ENCODE assay signal across 2 cellular contexts in the genomic region with DNA sequence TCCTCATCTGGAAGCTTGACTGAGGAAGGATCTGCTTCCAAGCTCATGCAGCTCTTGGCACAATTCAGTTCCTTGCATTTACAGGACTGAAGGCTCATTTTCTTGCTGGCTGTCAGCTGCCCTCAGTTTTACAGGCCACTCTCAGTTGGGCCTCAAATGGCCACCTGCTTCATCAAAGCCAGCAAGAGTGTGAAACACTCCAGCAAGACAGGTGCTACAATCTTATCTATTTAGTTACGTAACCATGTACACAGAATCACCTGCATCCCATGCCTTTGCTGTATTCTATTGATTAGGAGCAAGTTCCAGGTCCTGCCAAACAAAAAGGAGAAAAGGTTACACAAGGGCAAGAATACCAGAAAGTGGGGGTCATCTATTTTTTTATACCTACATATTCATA.
TF ChIP-seq lines count a peak whose summit lies in the region.

No MANE protein-coding gene starts in this region.

TF ChIP-seq in WTC11, 78 proteins besides CTCF, POLR2A, EP300 and RAD21 (continued from another document):
- no peak for TF ChIP-seq SP1 (CRISPR knock-in tag; conservative IDR thresholded peaks at IDR 0.05)
- TF ChIP-seq, protein P1, sequence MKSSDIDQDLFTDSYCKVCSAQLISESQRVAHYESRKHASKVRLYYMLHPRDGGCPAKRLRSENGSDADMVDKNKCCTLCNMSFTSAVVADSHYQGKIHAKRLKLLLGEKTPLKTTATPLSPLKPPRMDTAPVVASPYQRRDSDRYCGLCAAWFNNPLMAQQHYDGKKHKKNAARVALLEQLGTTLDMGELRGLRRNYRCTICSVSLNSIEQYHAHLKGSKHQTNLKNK (CRISPR knock-in tag; IDR thresholded peaks at IDR 0.05), result no peak

TF ChIP-seq in liver, 16 proteins besides CTCF, POLR2A, EP300 and RAD21 (continued from another document):
- peak; percentile 68 for TF ChIP-seq SP1 (IDR thresholded peaks at IDR 0.05)
- TF ChIP-seq, protein P2, sequence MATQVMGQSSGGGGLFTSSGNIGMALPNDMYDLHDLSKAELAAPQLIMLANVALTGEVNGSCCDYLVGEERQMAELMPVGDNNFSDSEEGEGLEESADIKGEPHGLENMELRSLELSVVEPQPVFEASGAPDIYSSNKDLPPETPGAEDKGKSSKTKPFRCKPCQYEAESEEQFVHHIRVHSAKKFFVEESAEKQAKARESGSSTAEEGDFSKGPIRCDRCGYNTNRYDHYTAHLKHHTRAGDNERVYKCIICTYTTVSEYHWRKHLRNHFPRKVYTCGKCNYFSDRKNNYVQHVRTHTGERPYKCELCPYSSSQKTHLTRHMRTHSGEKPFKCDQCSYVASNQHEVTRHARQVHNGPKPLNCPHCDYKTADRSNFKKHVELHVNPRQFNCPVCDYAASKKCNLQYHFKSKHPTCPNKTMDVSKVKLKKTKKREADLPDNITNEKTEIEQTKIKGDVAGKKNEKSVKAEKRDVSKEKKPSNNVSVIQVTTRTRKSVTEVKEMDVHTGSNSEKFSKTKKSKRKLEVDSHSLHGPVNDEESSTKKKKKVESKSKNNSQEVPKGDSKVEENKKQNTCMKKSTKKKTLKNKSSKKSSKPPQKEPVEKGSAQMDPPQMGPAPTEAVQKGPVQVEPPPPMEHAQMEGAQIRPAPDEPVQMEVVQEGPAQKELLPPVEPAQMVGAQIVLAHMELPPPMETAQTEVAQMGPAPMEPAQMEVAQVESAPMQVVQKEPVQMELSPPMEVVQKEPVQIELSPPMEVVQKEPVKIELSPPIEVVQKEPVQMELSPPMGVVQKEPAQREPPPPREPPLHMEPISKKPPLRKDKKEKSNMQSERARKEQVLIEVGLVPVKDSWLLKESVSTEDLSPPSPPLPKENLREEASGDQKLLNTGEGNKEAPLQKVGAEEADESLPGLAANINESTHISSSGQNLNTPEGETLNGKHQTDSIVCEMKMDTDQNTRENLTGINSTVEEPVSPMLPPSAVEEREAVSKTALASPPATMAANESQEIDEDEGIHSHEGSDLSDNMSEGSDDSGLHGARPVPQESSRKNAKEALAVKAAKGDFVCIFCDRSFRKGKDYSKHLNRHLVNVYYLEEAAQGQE (IDR thresholded peaks at IDR 0.05), result peak; percentile 66
- TF ChIP-seq JUND (IDR thresholded peaks at IDR 0.05), result peak; percentile 70 to 80
- no peak for TF ChIP-seq TAF1 (conservative IDR thresholded peaks at IDR 0.05)
- TF ChIP-seq FOXA2 (IDR thresholded peaks at IDR 0.05), result peak; percentile 92
- peak in 1 of 2 donors; percentile 52 for TF ChIP-seq GABPA (IDR thresholded peaks at IDR 0.05 in 1 of 2, conservative IDR thresholded peaks at IDR 0.05 in 1 of 2)
- peak; percentile 89 for TF ChIP-seq FOXA1 (IDR thresholded peaks at IDR 0.05)
- TF ChIP-seq NR2F2 (IDR thresholded peaks at IDR 0.05), result peak; percentile 30
- peak in 1 of 2 donors; percentile 50 for TF ChIP-seq EGR1 (IDR thresholded peaks at IDR 0.05; ENCODE audit: low read depth in 2 of 2)
- peak; percentile 86 to 97 for TF ChIP-seq RXRA (IDR thresholded peaks at IDR 0.05)
- TF ChIP-seq, protein P3, sequence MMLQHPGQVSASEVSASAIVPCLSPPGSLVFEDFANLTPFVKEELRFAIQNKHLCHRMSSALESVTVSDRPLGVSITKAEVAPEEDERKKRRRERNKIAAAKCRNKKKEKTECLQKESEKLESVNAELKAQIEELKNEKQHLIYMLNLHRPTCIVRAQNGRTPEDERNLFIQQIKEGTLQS (IDR thresholded peaks at IDR 0.05), result no peak
- TF ChIP-seq, protein P4, sequence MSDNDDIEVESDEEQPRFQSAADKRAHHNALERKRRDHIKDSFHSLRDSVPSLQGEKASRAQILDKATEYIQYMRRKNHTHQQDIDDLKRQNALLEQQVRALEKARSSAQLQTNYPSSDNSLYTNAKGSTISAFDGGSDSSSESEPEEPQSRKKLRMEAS (IDR thresholded peaks at IDR 0.05), result peak; percentile 99
